10 cellular contexts compared by ENCODE assay signal in genomic region chr15:67822537-67823370, GRCh38. TPM values are rescaled to one million over a fixed set of nuclear protein-coding genes. Genes with fewer than 3 reads are reported as not detected.
DNase-seq lines count a peak whose midpoint lies in the region; ATAC-seq, FAIRE-seq and TF ChIP-seq lines count a peak whose summit lies in the region.
"Had no signal": no experiment of that assay in that cellular context is flagged by ENCODE, and none has a peak within 500 bp of the region (broad histone marks: within the 10 kb centered on the region; RNA-seq: fewer than 3 reads in every experiment).

No MANE protein-coding gene starts in this region.

- no peak for DNase-seq in T-helper 2 cell treated with Interferon-gamma antibody and Interleukin-4, amounts not matched to agents 5 μg/mL and 100 μg/mL, for 36 hours (ENCODE audit: low spot score)
- DNase-seq in T-helper 2 cell, result no peak
- DNase-seq in NB4 (ENCODE audit: low read depth), result peak; percentile 63
- peak in 1 of 2 experiments; percentile 79 for DNase-seq in H1 (ENCODE audit: low read depth in 1 of 2, low spot score in 2 of 2)
- no peak for DNase-seq in A172 (ENCODE audit: low spot score)
- DNase-seq in NCI-H226, result no peak

- TF ChIP-seq RAD21 in H1 (IDR thresholded peaks at IDR 0.05 in 1 of 2, conservative IDR thresholded peaks at IDR 0.05 in 1 of 2; ENCODE audit: low read depth in 2 of 2, low read length in 2 of 2), result no peak

- no peak for TF ChIP-seq CTCF in NB4 (IDR thresholded peaks at IDR 0.05; ENCODE audit: low read depth, low read length)
- no peak for TF ChIP-seq CTCF in H1 (IDR thresholded peaks at IDR 0.05; ENCODE audit: control extremely low read depth in 1 of 3, insufficient read depth in 1 of 3, low read depth in 1 of 3, low read length in 3 of 3)

- 7% methylated on average over 16 of the region's 55 CpGs; no CpG with 5 or more reads in 1 of the 2 experiments for WGBS in H1 (ENCODE audit: extremely low coverage in 1 of 2, insufficient coverage in 1 of 2, insufficient read length in 1 of 2, insufficient replicate concordance in 2 of 2, low coverage in 1 of 2, low lambda C conversion rate in 2 of 2, missing lambda C conversion rate in 1 of 2), 2 experiments

- TF ChIP-seq POLR2A in NB4 (IDR thresholded peaks at IDR 0.05; ENCODE audit: extremely low read depth, insufficient read length), result no peak
- TF ChIP-seq POLR2A in H1 (IDR thresholded peaks at IDR 0.05; ENCODE audit: control extremely low read depth in 1 of 2, low read depth in 2 of 2, low read length in 2 of 2), result no peak

- H3K27ac ChIP-seq in H1 (ENCODE audit: low read depth, low read length) (no peak overlapping the region), skin epidermis (no peak overlapping the region)
- H3K27ac ChIP-seq: C4-2B had no signal

- H2BK15ac ChIP-seq in H1 (ENCODE audit: low read length), result no peak overlapping the region

- TF ChIP-seq EP300 in H1 (IDR thresholded peaks at IDR 0.05; ENCODE audit: borderline replicate concordance in 1 of 2, low read depth in 2 of 2, low read length in 2 of 2), result no peak

- no peak overlapping the region for H4K5ac ChIP-seq in H1 (ENCODE audit: insufficient read length, low read depth, low read length)

- no peak overlapping the region for H3K4me3 ChIP-seq in NB4 (ENCODE audit: low read depth, low read length)
- peak overlapping the region in 3 of 4 experiments; percentile 11 to 50 (median 18); a peak in 4 of 8 replicates for H3K4me3 ChIP-seq in H1 (ENCODE audit: extremely low read depth in 1 of 4, insufficient read depth in 2 of 4, low read depth in 3 of 4, low read length in 4 of 4)
- peak overlapping the region in 4 of 7 experiments; percentile 4 to 34 (median 14) for H3K4me3 ChIP-seq in skin epidermis

- peak overlapping the region; percentile 41 for H3K27ac Mint-ChIP-seq in T-helper 2 cell treated with Interferon-gamma antibody and Interleukin-4, amounts not matched to agents 5 μg/mL and 100 μg/mL, for 36 hours

- 0 out of 2 replicates have a peak overlapping the region, but pooled peaks have one; percentile 0 for H2BK12ac ChIP-seq in H1 (ENCODE audit: low read depth, low read length)

- H2BK5ac ChIP-seq in H1 (ENCODE audit: low read depth, low read length), result no peak overlapping the region

- H3K79me2 ChIP-seq in H1 (ENCODE audit: control insufficient read depth in 1 of 2, insufficient read depth in 2 of 2, low read length in 2 of 2), result no peaks in the 10 kb centered on the region

- H3K36me3 ChIP-seq in H1 (ENCODE audit: control insufficient read depth in 2 of 4, insufficient read depth in 4 of 4, low read length in 3 of 4), result peaks cover 0 to 17% (median 0%) of the 10 kb centered on the region in 4 experiments; a peak in 1 of 8 replicates

- peaks cover 89 to 99% (median 98%) of the 10 kb centered on the region in 4 experiments for H3K27me3 ChIP-seq in H1 (replicated peaks in 1 of 4; ENCODE audit: control insufficient read depth in 3 of 4, extremely low read depth in 1 of 4, insufficient read depth in 3 of 4, low read length in 3 of 4)

- H3K9ac ChIP-seq in H1 (replicated peaks in 1 of 4; ENCODE audit: extremely low read depth in 1 of 4, low read depth in 3 of 4, low read length in 3 of 4), result no peak overlapping the region

- H3K4ac ChIP-seq in H1 (replicated peaks; ENCODE audit: insufficient read length, low read depth, low read length), result no peak overlapping the region

- H3K56ac ChIP-seq in H1 (replicated peaks; ENCODE audit: insufficient read length, low read depth, low read length), result no peak overlapping the region

- H4K8ac ChIP-seq in H1 (ENCODE audit: extremely low read depth, insufficient read depth, low read length), result no peak overlapping the region; the same call in 1 of the 2 replicates

- no peak overlapping the region for H3K4me3 Mint-ChIP-seq in T-helper 2 cell treated with Interferon-gamma antibody and Interleukin-4, amounts not matched to agents 5 μg/mL and 100 μg/mL, for 36 hours

- FAIRE-seq in H1 (lab: Jason Lieb, UNC), result no peak

- H2BK120ac ChIP-seq in H1 (replicated peaks; ENCODE audit: low read depth, low read length), result no peak overlapping the region

- H2BK20ac ChIP-seq in H1 (ENCODE audit: low read length), result no peak overlapping the region

- no peaks in the 10 kb centered on the region for H3K9me3 Mint-ChIP-seq in T-helper 2 cell treated with Interferon-gamma antibody and Interleukin-4, amounts not matched to agents 5 μg/mL and 100 μg/mL, for 36 hours

- no peaks in the 10 kb centered on the region for H3K79me1 ChIP-seq in H1 (ENCODE audit: low read depth, low read length)

- no peak overlapping the region for H3K18ac ChIP-seq in H1 (ENCODE audit: extremely low read depth, low read length)

- CTCF ChIA-PET in H1 (lab: Charles Lee; ENCODE audit: partially characterized antibody), result interaction anchor here (0.5 to 2.0 kb wide), 7 partner anchors 8 to 366 kb away, joined by 3 to 8 read pairs (median 4); no protein-coding TSS in a partner anchor

- POLR2A ChIA-PET in H1 (lab: Charles Lee; ENCODE audit: partially characterized antibody), result interaction anchor here (0.6 to 5.0 kb wide), 5 partner anchors 9 to 54 kb away, joined by 3 to 24 read pairs (median 5); no protein-coding TSS in a partner anchor

- H3K4me2 ChIP-seq in H1 (ENCODE audit: insufficient read depth in 1 of 2, low read depth in 2 of 2, low read length in 2 of 2), result peak overlapping the region; percentile 69 to 73

- no peak overlapping the region for H3K23ac ChIP-seq in H1 (ENCODE audit: insufficient read length)

- peaks cover 76% of the 10 kb centered on the region for H3K27me3 Mint-ChIP-seq in T-helper 2 cell treated with Interferon-gamma antibody and Interleukin-4, amounts not matched to agents 5 μg/mL and 100 μg/mL, for 36 hours (ENCODE audit: low read depth)

- H4K91ac ChIP-seq in H1 (replicated peaks; ENCODE audit: insufficient read length, low read length), result no peak overlapping the region

- peaks cover 13% of the 10 kb centered on the region for H3K4me1 Mint-ChIP-seq in T-helper 2 cell treated with Interferon-gamma antibody and Interleukin-4, amounts not matched to agents 5 μg/mL and 100 μg/mL, for 36 hours (ENCODE audit: low read depth)

- peaks cover 0 to 4% of the 10 kb centered on the region in 2 experiments; a peak in 1 of 4 replicates for H3K9me3 ChIP-seq in H1 (ENCODE audit: insufficient read depth in 2 of 2, low read depth in 1 of 2, low read length in 1 of 2)

- H3K14ac ChIP-seq in H1 (ENCODE audit: insufficient read length), result no peak overlapping the region

- peaks cover 30 to 32% of the 10 kb centered on the region in 2 experiments for H4K20me1 ChIP-seq in H1 (replicated peaks in 1 of 2; ENCODE audit: control insufficient read depth in 1 of 2, insufficient read depth in 2 of 2, low read length in 2 of 2)

- peaks cover 2 to 54% (median 39%) of the 10 kb centered on the region in 4 experiments for H3K4me1 ChIP-seq in H1 (replicated peaks in 1 of 4; ENCODE audit: control insufficient read depth in 3 of 4, insufficient read depth in 4 of 4, low read length in 3 of 4)

- peaks cover 11% of the 10 kb centered on the region; the same call in 1 of the 2 replicates for H3K23me2 ChIP-seq in H1 (ENCODE audit: low read depth, low read length)

- H2AK5ac ChIP-seq in H1 (ENCODE audit: low read depth, low read length), result no peak overlapping the region

- no peak overlapping the region for H2AFZ ChIP-seq in H1 (ENCODE audit: low read length)

- peaks cover 6% of the 10 kb centered on the region for H3K36me3 Mint-ChIP-seq in T-helper 2 cell treated with Interferon-gamma antibody and Interleukin-4, amounts not matched to agents 5 μg/mL and 100 μg/mL, for 36 hours (ENCODE audit: low read depth)

- ATAC-seq in HG03039 (IDR thresholded peaks at IDR 0.05; ENCODE audit: unreplicated experiment), result no peak

TF ChIP-seq in H1, 55 proteins besides CTCF, POLR2A, EP300 and RAD21 (continues in another document):
- TF ChIP-seq SAP30 (IDR thresholded peaks at IDR 0.05; ENCODE audit: insufficient read depth, insufficient replicate concordance, low read length) (no peak), KDM1A (IDR thresholded peaks at IDR 0.05; ENCODE audit: borderline replicate concordance, low read length) (no peak), CREB1 (IDR thresholded peaks at IDR 0.05) (no peak), ASH2L (IDR thresholded peaks at IDR 0.05; ENCODE audit: low read length) (no peak), SIX5 (IDR thresholded peaks at IDR 0.05; ENCODE audit: low read depth, low read length) (no peak), TAF7 (optimal IDR thresholded peaks at IDR 0.05; ENCODE audit: borderline replicate concordance, low read depth, low read length) (no peak), SUZ12 (IDR thresholded peaks at IDR 0.05; ENCODE audit: low read length) (peak; percentile 23), NANOG (IDR thresholded peaks at IDR 0.05; ENCODE audit: insufficient read depth, low read depth, low read length, poor library complexity, severe bottlenecking) (no peak), KDM5A (IDR thresholded peaks at IDR 0.05; ENCODE audit: low read length) (no peak), RBBP5 (IDR thresholded peaks at IDR 0.05; ENCODE audit: borderline replicate concordance, low read depth, low read length) (no peak)

RNA-seq across cellular contexts. Expression of gene SKOR1, which starts 2.6 kb away (rescaled TPM):
- total RNA-seq in H1 (2021; fragmentation: NEBNext Ultra II Directional; extraction: Animal tissue kit (Norgen Biotek cat#: 25700)), result 0.11 TPM in 2 replicates
- 0.03 and 0.08 TPM in 2 replicates for polyA plus RNA-seq in H1 (2011; rRNA removed)
- polyA plus RNA-seq in H1 (2011; cell fraction: cytosol; rRNA removed), result 0.05 TPM
- 0.13 TPM for polyA plus RNA-seq in H1 (2011; cell fraction: nucleus; rRNA removed)
- 0.06 to 0.12 TPM (median 0.07 TPM) in 3 of 4 replicates, not detected in the other for polyA plus RNA-seq in H1 (2012, experiment 1 of 2)
- not detected for polyA plus RNA-seq in H1 (2012, experiment 2 of 2)
- polyA plus RNA-seq in H1 (2013, experiment 1 of 2), result 0.04 TPM
- polyA plus RNA-seq in H1 (2013, experiment 2 of 2), result 0.04 TPM
- polyA minus RNA-seq in H1 (2011; rRNA and poly(A)+ RNA removed), result not detected in 2 replicates
- not detected for polyA minus RNA-seq in H1 (2011; cell fraction: cytosol; rRNA and poly(A)+ RNA removed)
- polyA minus RNA-seq in H1 (2011; cell fraction: nucleus; rRNA and poly(A)+ RNA removed), result 0.40 TPM
- not detected in 2 replicates for total RNA-seq in A172 (2014; rRNA removed; shearing (Covaris generic))

RNA-seq across cellular contexts. Expression of gene RNU6-1, which starts 17.1 kb away (rescaled TPM):
- not detected in 2 replicates for total RNA-seq in H1 (2021; fragmentation: NEBNext Ultra II Directional; extraction: Animal tissue kit (Norgen Biotek cat#: 25700))
- polyA plus RNA-seq in H1 (2011; rRNA removed), result not detected in 2 replicates
- polyA plus RNA-seq in H1 (2011; cell fraction: cytosol; rRNA removed), result not detected
- not detected for polyA plus RNA-seq in H1 (2011; cell fraction: nucleus; rRNA removed)
- not detected in 4 replicates for polyA plus RNA-seq in H1 (2012, experiment 1 of 2)
- not detected for polyA plus RNA-seq in H1 (2012, experiment 2 of 2)
- not detected for polyA plus RNA-seq in H1 (2013, experiment 1 of 2)
- polyA plus RNA-seq in H1 (2013, experiment 2 of 2), result not detected
- polyA minus RNA-seq in H1 (2011; rRNA and poly(A)+ RNA removed), result under 0.01 TPM in 1 of 2 replicates, not detected in the other
- not detected for polyA minus RNA-seq in H1 (2011; cell fraction: cytosol; rRNA and poly(A)+ RNA removed)
- not detected for polyA minus RNA-seq in H1 (2011; cell fraction: nucleus; rRNA and poly(A)+ RNA removed)
- total RNA-seq in A172 (2014; rRNA removed; shearing (Covaris generic)), result not detected in 2 replicates
- total RNA-seq: pulmonary artery endothelial cell had no signal
